8 cellular contexts compared by ENCODE assay signal in the genomic region with DNA sequence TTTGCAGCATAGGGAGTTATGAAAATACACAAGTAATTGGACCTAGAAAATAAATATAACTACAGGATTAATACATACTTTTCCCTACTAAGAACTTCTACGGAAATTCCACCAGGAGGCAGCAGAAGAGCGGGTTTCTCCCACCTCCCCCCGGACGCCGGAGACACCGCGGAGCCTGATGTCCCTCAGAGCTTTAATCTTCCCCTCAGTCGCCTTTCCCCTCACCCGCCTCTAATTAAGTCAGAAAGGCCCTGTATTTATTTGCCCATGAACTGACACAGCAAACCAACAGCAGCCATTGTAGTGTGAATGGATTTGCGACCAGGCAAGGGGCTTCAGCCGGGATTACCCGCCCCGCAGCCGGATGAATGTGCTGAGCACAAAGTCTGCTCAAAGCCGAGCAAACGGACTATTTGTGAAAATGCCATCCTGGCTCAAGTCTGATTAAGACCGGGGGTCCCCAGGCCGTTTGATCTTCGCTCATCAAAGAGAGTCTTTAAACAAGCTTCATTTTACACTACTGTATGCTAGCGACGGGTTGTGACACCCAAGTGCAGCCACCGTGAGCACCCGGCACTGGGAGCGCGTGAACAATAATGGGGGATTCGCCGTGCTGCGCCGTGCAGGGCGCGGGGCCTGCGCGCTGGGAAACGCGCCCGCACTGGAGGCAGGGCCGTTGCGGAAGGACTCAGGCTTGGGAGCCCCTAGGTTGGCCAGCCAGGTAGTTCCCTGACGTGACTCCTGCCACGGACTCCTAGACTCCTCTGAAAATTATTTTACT. TPM values are rescaled to one million over a fixed set of nuclear protein-coding genes. Genes with fewer than 3 reads are reported as not detected.
DNase-seq lines count a peak whose midpoint lies in the region; ATAC-seq and TF ChIP-seq lines count a peak whose summit lies in the region.

No MANE protein-coding gene starts in this region.

- peaks cover 52% of the 10 kb centered on the region for H3K27me3 ChIP-seq in iPS-15b (ENCODE audit: control insufficient read depth, insufficient read depth, low read length)
- H3K27me3 ChIP-seq in CD8-positive, alpha-beta T cell (ENCODE audit: insufficient read depth, low read length): no peaks in the 10 kb centered on the region

- POLR2A ChIA-PET in CD8-positive, alpha-beta T cell (lab: Charles Lee): no interaction called here

- ATAC-seq in GM18907 (IDR thresholded peaks at IDR 0.05; ENCODE audit: unreplicated experiment) (peak; percentile 86), HG03095 (IDR thresholded peaks at IDR 0.05; ENCODE audit: unreplicated experiment) (peak; percentile 66)
- ATAC-seq in CD8-positive, alpha-beta T cell: no peak

- peak overlapping the region; percentile 66 for H3K4me3 ChIP-seq in iPS-15b (ENCODE audit: low read depth, low read length)
- H3K4me3 ChIP-seq in CD8-positive, alpha-beta T cell (ENCODE audit: low read depth, low read length): no peak overlapping the region

- peak; percentile 97 to 99 for TF ChIP-seq CTCF in brain (conservative IDR thresholded peaks at IDR 0.05)
- no peak for TF ChIP-seq CTCF in CD8-positive, alpha-beta T cell (IDR thresholded peaks at IDR 0.05)

- no peaks in the 10 kb centered on the region for H3K9me3 ChIP-seq in iPS-15b (ENCODE audit: control insufficient read depth, insufficient read depth, low read length)
- no peaks in the 10 kb centered on the region for H3K9me3 ChIP-seq in CD8-positive, alpha-beta T cell (ENCODE audit: low read length)

- H3K36me3 ChIP-seq in iPS-15b (ENCODE audit: control insufficient read depth, insufficient read depth, low read length): no peaks in the 10 kb centered on the region
- H3K36me3 ChIP-seq in CD8-positive, alpha-beta T cell (ENCODE audit: insufficient read depth, low read length): no peaks in the 10 kb centered on the region

- H3K4me1 Mint-ChIP-seq in brain: peaks cover 19% of the 10 kb centered on the region
- H3K4me1 Mint-ChIP-seq in CD8-positive, alpha-beta T cell (ENCODE audit: low read depth): peaks cover 13% of the 10 kb centered on the region

- no peak overlapping the region for H3K27ac ChIP-seq in CD8-positive, alpha-beta T cell (ENCODE audit: low read depth, low read length)

- H3K36me3 Mint-ChIP-seq in brain: no peaks in the 10 kb centered on the region
- H3K36me3 Mint-ChIP-seq in CD8-positive, alpha-beta T cell: no peaks in the 10 kb centered on the region

- intact Hi-C loops in CD8-positive, alpha-beta T cell (cut with DNase I, micrococcal nuclease): no loop called here

- peaks cover 62% of the 10 kb centered on the region for H3K27me3 Mint-ChIP-seq in brain
- H3K27me3 Mint-ChIP-seq in CD8-positive, alpha-beta T cell (ENCODE audit: low read depth): peaks cover 32% of the 10 kb centered on the region

- CTCF ChIA-PET in CD8-positive, alpha-beta T cell (lab: Charles Lee): no interaction called here

- H3K4me3 Mint-ChIP-seq in brain: peak overlapping the region; percentile 88 to 96 (median 90)
- H3K4me3 Mint-ChIP-seq in CD8-positive, alpha-beta T cell: no peak overlapping the region

- peaks cover 2% of the 10 kb centered on the region for H3K4me1 ChIP-seq in iPS-15b (ENCODE audit: control insufficient read depth, insufficient read depth, low read length)
- peaks cover 5% of the 10 kb centered on the region for H3K4me1 ChIP-seq in CD8-positive, alpha-beta T cell (ENCODE audit: insufficient read depth, low read length)

- H3K9ac ChIP-seq in iPS-15b (ENCODE audit: low read depth, low read length): peak overlapping the region; percentile 39

- DNase-seq in COLO668 (lab: John Stamatoyannopoulos, UW; ENCODE audit: unreplicated experiment) (peak; percentile 18), NCI-H748 treated with DMSO at 0.1 percent for 48 hours (lab: John Stamatoyannopoulos, UW) (peak; percentile 38), retina (peak; percentile 93)
- DNase-seq in CD8-positive, alpha-beta T cell: no peak

- peak overlapping the region; percentile 36 to 94 (median 70) for H3K27ac Mint-ChIP-seq in brain
- H3K27ac Mint-ChIP-seq in CD8-positive, alpha-beta T cell: no peak overlapping the region

- H3K9me3 Mint-ChIP-seq in brain: no peaks in the 10 kb centered on the region
- H3K9me3 Mint-ChIP-seq in CD8-positive, alpha-beta T cell: no peaks in the 10 kb centered on the region

RNA-seq across cellular contexts. Expression of gene DKK1, which starts 5.6 kb away (rescaled TPM):
- polyA plus RNA-seq in brain (ENCODE audit: insufficient read depth, low read depth, low replicate concordance): 0.92 TPM
- not detected for total RNA-seq in CD8-positive, alpha-beta T cell

Comparison
In these comparisons a context has a peak if more than half of its experiments do, and no peak if none do; other contexts are left out.
1. DNase-seq: peak in COLO668 (single experiment), NCI-H748 treated with DMSO at 0.1 percent for 48 hours (single experiment) and retina (single experiment); none in CD8-positive, alpha-beta T cell (0 of 7).